9 cellular contexts compared by ENCODE assay signal in genomic region chr7:26166681-26167266, GRCh38. TPM values are rescaled to one million over a fixed set of nuclear protein-coding genes. Genes with fewer than 3 reads are reported as not detected.
DNase-seq lines count a peak whose midpoint lies in the region; ATAC-seq and FAIRE-seq lines count a peak whose summit lies in the region.
"Had no signal": no experiment of that assay in that cellular context is flagged by ENCODE, and none has a peak within 500 bp of the region (broad histone marks: within the 10 kb centered on the region; RNA-seq: fewer than 3 reads in every experiment).

No MANE protein-coding gene starts in this region.

- H3K27ac Mint-ChIP-seq in activated CD4-positive, alpha-beta T cell treated with anti-CD3 and anti-CD28 coated beads for 36 hours: peak overlapping the region; percentile 93
- H3K27ac Mint-ChIP-seq in activated T-helper 1 cell treated with anti-CD3 and anti-CD28 coated beads, Interleukin-12 subunit alpha, Interleukin-12 subunit beta, Interleukin-2, Interleukin-4 antibody, amounts not matched to agents 30 ng/mL and 10 ng/mL and 1 ng/mL, durations not matched to agents 14 hours and 24 hours and 36 hours: peak overlapping the region; percentile 79
- peak overlapping the region; percentile 85 for H3K27ac Mint-ChIP-seq in stimulated activated naive B cell treated with anti-CD40 and anti-IgM and Interleukin-4, amounts not matched to agents 10 μg/mL and 1 μg/mL and 100 μg/mL, for 72 hours

- peaks cover 3% of the 10 kb centered on the region for H3K9me3 Mint-ChIP-seq in activated CD4-positive, alpha-beta T cell treated with anti-CD3 and anti-CD28 coated beads for 36 hours (ENCODE audit: low read depth)
- no peaks in the 10 kb centered on the region for H3K9me3 Mint-ChIP-seq in activated T-helper 1 cell treated with anti-CD3 and anti-CD28 coated beads, Interleukin-12 subunit alpha, Interleukin-12 subunit beta, Interleukin-2, Interleukin-4 antibody, amounts not matched to agents 30 ng/mL and 10 ng/mL and 1 ng/mL, durations not matched to agents 14 hours and 24 hours and 36 hours
- H3K9me3 Mint-ChIP-seq in stimulated activated naive B cell treated with anti-CD40 and anti-IgM and Interleukin-4, amounts not matched to agents 10 μg/mL and 1 μg/mL and 100 μg/mL, for 72 hours: peaks cover 0 to 3% of the 10 kb centered on the region in 2 donors

- H3K4me3 Mint-ChIP-seq in activated CD4-positive, alpha-beta T cell treated with anti-CD3 and anti-CD28 coated beads for 36 hours: peak overlapping the region; percentile 29
- peak overlapping the region; percentile 16 for H3K4me3 Mint-ChIP-seq in activated T-helper 1 cell treated with anti-CD3 and anti-CD28 coated beads, Interleukin-12 subunit alpha, Interleukin-12 subunit beta, Interleukin-2, Interleukin-4 antibody, amounts not matched to agents 30 ng/mL and 10 ng/mL and 1 ng/mL, durations not matched to agents 14 hours and 24 hours and 36 hours
- no peak overlapping the region for H3K4me3 Mint-ChIP-seq in stimulated activated naive B cell treated with anti-CD40 and anti-IgM and Interleukin-4, amounts not matched to agents 10 μg/mL and 1 μg/mL and 100 μg/mL, for 72 hours

- peak; percentile 57 for DNase-seq in activated CD4-positive, alpha-beta T cell treated with anti-CD3 and anti-CD28 coated beads for 36 hours
- no peak for DNase-seq in activated CD4-positive, alpha-beta T cell treated with anti-CD3 and anti-CD28 coated beads for 4 hours
- DNase-seq in activated T-helper 1 cell treated with anti-CD3 and anti-CD28 coated beads, Interleukin-12 subunit alpha, Interleukin-12 subunit beta, Interleukin-2, Interleukin-4 antibody, amounts not matched to agents 30 ng/mL and 10 ng/mL and 1 ng/mL, durations not matched to agents 14 hours and 24 hours and 36 hours (ENCODE audit: low spot score): no peak
- DNase-seq in stimulated activated naive B cell treated with anti-CD40 and anti-IgM and Interleukin-4, amounts not matched to agents 10 μg/mL and 1 μg/mL and 100 μg/mL, for 72 hours: no peak
- DNase-seq in C1 segment of cervical spinal cord (lab: John Stamatoyannopoulos, UW): no peak
- DNase-seq in effector CD4-positive, alpha-beta T cell: no peak
- DNase-seq in HTR-8/SVneo (ENCODE audit: insufficient read length, low spot score): no peak
- DNase-seq: mammary epithelial cell had no signal

- H3K27me3 Mint-ChIP-seq in activated CD4-positive, alpha-beta T cell treated with anti-CD3 and anti-CD28 coated beads for 36 hours: no peaks in the 10 kb centered on the region
- H3K27me3 Mint-ChIP-seq in activated T-helper 1 cell treated with anti-CD3 and anti-CD28 coated beads, Interleukin-12 subunit alpha, Interleukin-12 subunit beta, Interleukin-2, Interleukin-4 antibody, amounts not matched to agents 30 ng/mL and 10 ng/mL and 1 ng/mL, durations not matched to agents 14 hours and 24 hours and 36 hours (ENCODE audit: insufficient read depth): no peaks in the 10 kb centered on the region
- H3K27me3 Mint-ChIP-seq in stimulated activated naive B cell treated with anti-CD40 and anti-IgM and Interleukin-4, amounts not matched to agents 10 μg/mL and 1 μg/mL and 100 μg/mL, for 72 hours: no peaks in the 10 kb centered on the region

- intact Hi-C loops in activated CD4-positive, alpha-beta T cell treated with anti-CD3 and anti-CD28 coated beads for 36 hours (cut with DNase I, micrococcal nuclease): loop anchor here in 1 of 2 experiments (1.0 to 2.0 kb wide), 2 partner anchors 10 to 20 kb away; no protein-coding TSS in a partner anchor
- intact Hi-C loops in activated T-helper 1 cell treated with anti-CD3 and anti-CD28 coated beads, Interleukin-12 subunit alpha, Interleukin-12 subunit beta, Interleukin-2, Interleukin-4 antibody, amounts not matched to agents 30 ng/mL and 10 ng/mL and 1 ng/mL, durations not matched to agents 14 hours and 24 hours and 36 hours (cut with micrococcal nuclease): loop anchor here (1.0 to 2.0 kb wide), 2 partner anchors 10 to 14 kb away; partner anchors contain the start of gene NFE2L3

- peaks cover 39% of the 10 kb centered on the region for H3K4me1 Mint-ChIP-seq in activated CD4-positive, alpha-beta T cell treated with anti-CD3 and anti-CD28 coated beads for 36 hours
- H3K4me1 Mint-ChIP-seq in activated T-helper 1 cell treated with anti-CD3 and anti-CD28 coated beads, Interleukin-12 subunit alpha, Interleukin-12 subunit beta, Interleukin-2, Interleukin-4 antibody, amounts not matched to agents 30 ng/mL and 10 ng/mL and 1 ng/mL, durations not matched to agents 14 hours and 24 hours and 36 hours (ENCODE audit: low read depth): peaks cover 71% of the 10 kb centered on the region
- H3K4me1 Mint-ChIP-seq in stimulated activated naive B cell treated with anti-CD40 and anti-IgM and Interleukin-4, amounts not matched to agents 10 μg/mL and 1 μg/mL and 100 μg/mL, for 72 hours: peaks cover 9 to 10% of the 10 kb centered on the region in 2 donors

- peaks cover 37% of the 10 kb centered on the region for H3K36me3 Mint-ChIP-seq in activated CD4-positive, alpha-beta T cell treated with anti-CD3 and anti-CD28 coated beads for 36 hours (ENCODE audit: low read depth)
- peaks cover 47% of the 10 kb centered on the region for H3K36me3 Mint-ChIP-seq in activated T-helper 1 cell treated with anti-CD3 and anti-CD28 coated beads, Interleukin-12 subunit alpha, Interleukin-12 subunit beta, Interleukin-2, Interleukin-4 antibody, amounts not matched to agents 30 ng/mL and 10 ng/mL and 1 ng/mL, durations not matched to agents 14 hours and 24 hours and 36 hours (ENCODE audit: low read depth)
- H3K36me3 Mint-ChIP-seq in stimulated activated naive B cell treated with anti-CD40 and anti-IgM and Interleukin-4, amounts not matched to agents 10 μg/mL and 1 μg/mL and 100 μg/mL, for 72 hours: peaks cover 12 to 21% of the 10 kb centered on the region in 2 donors

- no peak for FAIRE-seq in HTR-8/SVneo (lab: Jason Lieb, UNC)

- POLR2A ChIA-PET in activated CD4-positive, alpha-beta T cell treated with anti-CD3 and anti-CD28 coated beads for 36 hours (lab: Charles Lee): interaction anchor here (0.5 to 2.3 kb wide), 8 partner anchors 10 to 127 kb away, joined by 3 to 32 read pairs (median 5); partner anchors contain the start of gene NFE2L3

- peak; percentile 90 for ATAC-seq in activated CD4-positive, alpha-beta T cell treated with anti-CD3 and anti-CD28 coated beads for 36 hours
- ATAC-seq in HG02852 (IDR thresholded peaks at IDR 0.05; ENCODE audit: unreplicated experiment): peak; percentile 44
- ATAC-seq in stimulated activated naive B cell treated with anti-CD40 and anti-IgM and Interleukin-4, amounts not matched to agents 10 μg/mL and 1 μg/mL and 100 μg/mL, for 72 hours (replicated peaks): peak; percentile 74 to 96

- CTCF ChIA-PET in activated CD4-positive, alpha-beta T cell treated with anti-CD3 and anti-CD28 coated beads for 36 hours (lab: Charles Lee): interaction anchor here (0.7 to 2.2 kb wide), 12 partner anchors 9 to 723 kb away, joined by 3 to 13 read pairs (median 4); partner anchors contain the start of gene NFE2L3

RNA-seq across cellular contexts. Expression of gene NFE2L3, which starts 14.8 kb away (rescaled TPM):
- total RNA-seq in activated CD4-positive, alpha-beta T cell treated with anti-CD3 and anti-CD28 coated beads for 36 hours: 10 to 100 TPM; 19.9 to 23.8 TPM
- 80.1 TPM in 2 replicates for total RNA-seq in activated T-helper 1 cell treated with anti-CD3 and anti-CD28 coated beads, Interleukin-12 subunit alpha, Interleukin-12 subunit beta, Interleukin-2, Interleukin-4 antibody, amounts not matched to agents 30 ng/mL and 10 ng/mL and 1 ng/mL, durations not matched to agents 14 hours and 24 hours and 36 hours

RNA-seq across cellular contexts. Expression of gene HNRNPA2B1, which starts 33.8 kb away (rescaled TPM):
- total RNA-seq in activated CD4-positive, alpha-beta T cell treated with anti-CD3 and anti-CD28 coated beads for 36 hours: 100 to 1,000 TPM; 600 to 996 TPM
- 821 and 823 TPM in 2 replicates for total RNA-seq in activated T-helper 1 cell treated with anti-CD3 and anti-CD28 coated beads, Interleukin-12 subunit alpha, Interleukin-12 subunit beta, Interleukin-2, Interleukin-4 antibody, amounts not matched to agents 30 ng/mL and 10 ng/mL and 1 ng/mL, durations not matched to agents 14 hours and 24 hours and 36 hours

RNA-seq across cellular contexts. Expression of gene CBX3, which starts 34.8 kb away (rescaled TPM):
- 100 to 1,000 TPM; 173 to 300 TPM for total RNA-seq in activated CD4-positive, alpha-beta T cell treated with anti-CD3 and anti-CD28 coated beads for 36 hours
- 284 and 298 TPM in 2 replicates for total RNA-seq in activated T-helper 1 cell treated with anti-CD3 and anti-CD28 coated beads, Interleukin-12 subunit alpha, Interleukin-12 subunit beta, Interleukin-2, Interleukin-4 antibody, amounts not matched to agents 30 ng/mL and 10 ng/mL and 1 ng/mL, durations not matched to agents 14 hours and 24 hours and 36 hours

Comparison
In these comparisons a context has a peak if more than half of its experiments do, and no peak if none do; other contexts are left out.
1. H3K4me3 Mint-ChIP-seq: peak in activated CD4-positive, alpha-beta T cell treated with anti-CD3 and anti-CD28 coated beads for 36 hours (single experiment) and activated T-helper 1 cell treated with anti-CD3 and anti-CD28 coated beads, Interleukin-12 subunit alpha, Interleukin-12 subunit beta, Interleukin-2, Interleukin-4 antibody, amounts not matched to agents 30 ng/mL and 10 ng/mL and 1 ng/mL, durations not matched to agents 14 hours and 24 hours and 36 hours (single experiment); none in stimulated activated naive B cell treated with anti-CD40 and anti-IgM and Interleukin-4, amounts not matched to agents 10 μg/mL and 1 μg/mL and 100 μg/mL, for 72 hours (0 of 2).
2. Peak in every context shown above with its lines, with median percentiles within 50 percentile points of each other: ATAC-seq and H3K27ac Mint-ChIP-seq.